Comparison of ENCODE assay signal across 8 cellular contexts in genomic region chr20:34312544-34313217, GRCh38. TPM values are rescaled to one million over a fixed set of nuclear protein-coding genes. Genes with fewer than 3 reads are reported as not detected.
A peak's percentile ranks its signal among the peaks of the same experiment; 100 is the strongest.
DNase-seq lines count a peak whose midpoint lies in the region; ATAC-seq and TF ChIP-seq lines count a peak whose summit lies in the region.

No MANE protein-coding gene starts in this region.

- ATAC-seq in GM19035 (IDR thresholded peaks at IDR 0.05; ENCODE audit: unreplicated experiment) (peak; percentile 81), HG03565 (IDR thresholded peaks at IDR 0.05; ENCODE audit: unreplicated experiment) (peak; percentile 83), right lobe of liver (peak; percentile 80 to 90 (median 84))

- TF ChIP-seq POLR2A in right lobe of liver (IDR thresholded peaks at IDR 0.05) = no peak

- H3K36me3 ChIP-seq in right lobe of liver = no peaks in the 10 kb centered on the region

- WGBS in right lobe of liver (ENCODE audit: insufficient coverage, low coverage, low lambda C conversion rate, missing lambda C conversion rate) = 25% methylated on average over 4 of the region's 14 CpGs

- DNase-seq in AG09309 (ENCODE audit: low read depth) (peak; percentile 41), NCI-H748 (lab: John Stamatoyannopoulos, UW; ENCODE audit: unreplicated experiment) (peak; percentile 85), dermis microvascular lymphatic vessel endothelial cell (ENCODE audit: low read depth in 2 of 2) (peak; percentile 73 to 85), right lobe of liver (peak; percentile 85 to 91 (median 91))
- DNase-seq in activated CD4-positive, alpha-beta T cell treated with anti-CD3 and anti-CD28 coated beads, Interleukin-2, amount 50 U/mL, for 24 hours (ENCODE audit: low read depth in 1 of 2, low spot score in 1 of 2) = peak; percentile 73 to 82
- peak; percentile 62 to 77 (median 73) for DNase-seq in stimulated activated CD4-positive, alpha-beta T cell treated with anti-CD3 and anti-CD28 coated beads, TNF-alpha, amount 100 ng/mL, for 1 hour (ENCODE audit: low read depth in 3 of 3, low spot score in 1 of 3)

- TF ChIP-seq CTCF in AG09309 (IDR thresholded peaks at IDR 0.05; ENCODE audit: control insufficient read depth, insufficient read depth, low read depth, low read length, missing control alignments) (peak; percentile 100), right lobe of liver (IDR thresholded peaks at IDR 0.05) (peak in 3 of 4 donors; percentile 100)

- intact Hi-C loops in right lobe of liver (cut with DNase I) = no loop called here

- no peaks in the 10 kb centered on the region for H3K27me3 ChIP-seq in right lobe of liver

- no peaks in the 10 kb centered on the region for H3K9me3 ChIP-seq in right lobe of liver

- H3K4me3 ChIP-seq in AG09309 (ENCODE audit: control insufficient read depth, low read depth, low read length) (peak overlapping the region; percentile 34), right lobe of liver (peak overlapping the region; percentile 21 to 57 (median 57))

- peak overlapping the region in 2 of 3 donors; percentile 68 to 91 for H3K27ac ChIP-seq in right lobe of liver

- peaks cover 0 to 29% (median 11%) of the 10 kb centered on the region in 4 donors for H3K4me1 ChIP-seq in right lobe of liver

RNA-seq across cellular contexts. Expression of gene AHCY, which starts 9.5 kb away (rescaled TPM):
- 109 and 127 TPM in 2 replicates for total RNA-seq in dermis microvascular lymphatic vessel endothelial cell
- 100 to 1,000 TPM in 5 of 6 experiments, 10 to 100 TPM in 1; 66.5 to 142 (median 111) TPM for total RNA-seq in right lobe of liver

RNA-seq across cellular contexts. Expression of gene ITCH, which starts 50.4 kb away (rescaled TPM):
- 49.4 and 54.4 TPM in 2 replicates for total RNA-seq in dermis microvascular lymphatic vessel endothelial cell
- 10 to 100 TPM; 32.8 to 71.4 (median 44.1) TPM for total RNA-seq in right lobe of liver

Comparison
In these comparisons a context has a peak if more than half of its experiments do, and no peak if none do; other contexts are left out.
1. Peak in every context shown above with its lines: DNase-seq, ATAC-seq, H3K4me3 ChIP-seq and H3K27ac ChIP-seq.
2. DNase-seq: peak in every context shown above with its lines; median percentile 91 in right lobe of liver; 85 in NCI-H748; 79 in dermis microvascular lymphatic vessel endothelial cell; 78 in activated CD4-positive, alpha-beta T cell treated with anti-CD3 and anti-CD28 coated beads, Interleukin-2, amount 50 U/mL, for 24 hours; 73 in stimulated activated CD4-positive, alpha-beta T cell treated with anti-CD3 and anti-CD28 coated beads, TNF-alpha, amount 100 ng/mL, for 1 hour; 41 in AG09309.